In genomic region chr22:28230682-28231081, GRCh38 we compare ENCODE assay signal across 1 cellular context.
TF ChIP-seq lines count a peak whose summit lies in the region.

No MANE protein-coding gene starts in this region.

TF ChIP-seq in IMR-90, 13 proteins besides CTCF, POLR2A, EP300 and RAD21 (continued from another document):
- TF ChIP-seq ELK1 (IDR thresholded peaks at IDR 0.05; ENCODE audit: borderline replicate concordance, low read depth, low read length) (no peak), BHLHE40 (IDR thresholded peaks at IDR 0.05; ENCODE audit: low read depth, low read length) (no peak), MAFK (IDR thresholded peaks at IDR 0.05; ENCODE audit: low read depth, low read length) (no peak), NFE2L2 (IDR thresholded peaks at IDR 0.05; ENCODE audit: low read depth, low read length) (no peak), CEBPB (IDR thresholded peaks at IDR 0.05; ENCODE audit: low read depth, low read length) (no peak), MXI1 (IDR thresholded peaks at IDR 0.05; ENCODE audit: borderline replicate concordance, low read depth, low read length) (no peak), FOS (IDR thresholded peaks at IDR 0.05; ENCODE audit: low read depth, low read length) (no peak), RCOR1 (IDR thresholded peaks at IDR 0.05; ENCODE audit: insufficient replicate concordance, low read length) (no peak)
- TF ChIP-seq, protein P1, sequence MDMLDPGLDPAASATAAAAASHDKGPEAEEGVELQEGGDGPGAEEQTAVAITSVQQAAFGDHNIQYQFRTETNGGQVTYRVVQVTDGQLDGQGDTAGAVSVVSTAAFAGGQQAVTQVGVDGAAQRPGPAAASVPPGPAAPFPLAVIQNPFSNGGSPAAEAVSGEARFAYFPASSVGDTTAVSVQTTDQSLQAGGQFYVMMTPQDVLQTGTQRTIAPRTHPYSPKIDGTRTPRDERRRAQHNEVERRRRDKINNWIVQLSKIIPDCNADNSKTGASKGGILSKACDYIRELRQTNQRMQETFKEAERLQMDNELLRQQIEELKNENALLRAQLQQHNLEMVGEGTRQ (IDR thresholded peaks at IDR 0.05; ENCODE audit: low read depth, low read length): no peak
